1 cellular context compared by ENCODE assay signal in the genomic region with DNA sequence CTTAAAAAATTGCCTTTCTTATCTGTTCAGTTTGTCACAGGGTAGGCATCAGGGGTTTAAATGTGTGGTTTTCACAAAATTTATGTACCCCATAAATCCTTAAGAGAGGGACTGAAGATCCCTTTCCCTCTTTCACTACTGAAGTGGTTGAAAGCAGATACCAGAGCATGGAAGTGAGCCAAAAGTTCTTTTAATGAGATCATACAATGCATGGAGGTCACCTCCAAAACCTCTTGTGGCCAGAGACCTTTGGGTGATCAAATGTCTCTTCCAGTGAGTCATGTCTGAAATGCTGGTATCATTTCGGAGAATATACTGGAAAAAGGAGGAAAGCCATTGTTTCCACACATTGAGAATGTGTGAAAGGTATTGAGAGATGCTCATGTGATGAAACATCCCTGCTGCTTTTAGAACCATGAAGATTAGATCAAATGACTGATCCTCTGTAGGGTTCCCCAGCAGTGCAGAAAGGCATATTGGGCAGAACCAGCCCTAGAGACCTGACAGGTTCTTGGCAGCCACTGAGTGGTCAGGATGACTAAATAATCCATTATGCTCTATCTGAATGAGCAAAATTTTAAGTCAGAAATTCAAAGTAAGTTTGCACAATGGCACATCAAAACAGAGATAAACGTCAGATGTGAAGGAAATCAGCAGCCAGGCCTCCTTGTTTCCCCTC.
A peak's percentile ranks its signal among the peaks of the same experiment; 100 is the strongest.
TF ChIP-seq lines count a peak whose summit lies in the region.

No MANE protein-coding gene starts in this region.

TF ChIP-seq in K562, 482 proteins besides CTCF, POLR2A, EP300 and RAD21 (continued from another document and continues in another):
- TF ChIP-seq, protein P1, sequence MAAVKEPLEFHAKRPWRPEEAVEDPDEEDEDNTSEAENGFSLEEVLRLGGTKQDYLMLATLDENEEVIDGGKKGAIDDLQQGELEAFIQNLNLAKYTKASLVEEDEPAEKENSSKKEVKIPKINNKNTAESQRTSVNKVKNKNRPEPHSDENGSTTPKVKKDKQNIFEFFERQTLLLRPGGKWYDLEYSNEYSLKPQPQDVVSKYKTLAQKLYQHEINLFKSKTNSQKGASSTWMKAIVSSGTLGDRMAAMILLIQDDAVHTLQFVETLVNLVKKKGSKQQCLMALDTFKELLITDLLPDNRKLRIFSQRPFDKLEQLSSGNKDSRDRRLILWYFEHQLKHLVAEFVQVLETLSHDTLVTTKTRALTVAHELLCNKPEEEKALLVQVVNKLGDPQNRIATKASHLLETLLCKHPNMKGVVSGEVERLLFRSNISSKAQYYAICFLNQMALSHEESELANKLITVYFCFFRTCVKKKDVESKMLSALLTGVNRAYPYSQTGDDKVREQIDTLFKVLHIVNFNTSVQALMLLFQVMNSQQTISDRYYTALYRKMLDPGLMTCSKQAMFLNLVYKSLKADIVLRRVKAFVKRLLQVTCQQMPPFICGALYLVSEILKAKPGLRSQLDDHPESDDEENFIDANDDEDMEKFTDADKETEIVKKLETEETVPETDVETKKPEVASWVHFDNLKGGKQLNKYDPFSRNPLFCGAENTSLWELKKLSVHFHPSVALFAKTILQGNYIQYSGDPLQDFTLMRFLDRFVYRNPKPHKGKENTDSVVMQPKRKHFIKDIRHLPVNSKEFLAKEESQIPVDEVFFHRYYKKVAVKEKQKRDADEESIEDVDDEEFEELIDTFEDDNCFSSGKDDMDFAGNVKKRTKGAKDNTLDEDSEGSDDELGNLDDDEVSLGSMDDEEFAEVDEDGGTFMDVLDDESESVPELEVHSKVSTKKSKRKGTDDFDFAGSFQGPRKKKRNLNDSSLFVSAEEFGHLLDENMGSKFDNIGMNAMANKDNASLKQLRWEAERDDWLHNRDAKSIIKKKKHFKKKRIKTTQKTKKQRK (IDR thresholded peaks at IDR 0.05; ENCODE audit: borderline replicate concordance, low read depth, low read length) = no peak
- TF ChIP-seq FOXA3 (CRISPR knock-in tag; conservative IDR thresholded peaks at IDR 0.05 in 1 of 2, IDR thresholded peaks at IDR 0.05 in 1 of 2) (peak in 1 of 2 experiments; percentile 4; a peak in 1 of 4 replicates), LEF1 (IDR thresholded peaks at IDR 0.05) (peak; percentile 89), NFATC3 (IDR thresholded peaks at IDR 0.05) (peak; percentile 58; the same call in 1 of the 2 replicates), CHAMP1 (IDR thresholded peaks at IDR 0.05) (peak; percentile 93), ARHGAP35 (IDR thresholded peaks at IDR 0.05; ENCODE audit: partially characterized antibody) (no peak), MNT (conservative IDR thresholded peaks at IDR 0.05) (peak in 1 of 2 experiments; percentile 73; a peak in 2 of 4 replicates), JUNB (CRISPR knock-in tag; conservative IDR thresholded peaks at IDR 0.05) (0 out of 2 replicates have a peak, but pooled peaks have one; percentile 9), CBFA2T3 (IDR thresholded peaks at IDR 0.05) (peak; percentile 96)
- TF ChIP-seq, protein P2, sequence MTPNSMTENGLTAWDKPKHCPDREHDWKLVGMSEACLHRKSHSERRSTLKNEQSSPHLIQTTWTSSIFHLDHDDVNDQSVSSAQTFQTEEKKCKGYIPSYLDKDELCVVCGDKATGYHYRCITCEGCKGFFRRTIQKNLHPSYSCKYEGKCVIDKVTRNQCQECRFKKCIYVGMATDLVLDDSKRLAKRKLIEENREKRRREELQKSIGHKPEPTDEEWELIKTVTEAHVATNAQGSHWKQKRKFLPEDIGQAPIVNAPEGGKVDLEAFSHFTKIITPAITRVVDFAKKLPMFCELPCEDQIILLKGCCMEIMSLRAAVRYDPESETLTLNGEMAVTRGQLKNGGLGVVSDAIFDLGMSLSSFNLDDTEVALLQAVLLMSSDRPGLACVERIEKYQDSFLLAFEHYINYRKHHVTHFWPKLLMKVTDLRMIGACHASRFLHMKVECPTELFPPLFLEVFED (CRISPR knock-in tag; conservative IDR thresholded peaks at IDR 0.05) = no peak; the same call in 1 of the 2 replicates
- TF ChIP-seq, protein P3, sequence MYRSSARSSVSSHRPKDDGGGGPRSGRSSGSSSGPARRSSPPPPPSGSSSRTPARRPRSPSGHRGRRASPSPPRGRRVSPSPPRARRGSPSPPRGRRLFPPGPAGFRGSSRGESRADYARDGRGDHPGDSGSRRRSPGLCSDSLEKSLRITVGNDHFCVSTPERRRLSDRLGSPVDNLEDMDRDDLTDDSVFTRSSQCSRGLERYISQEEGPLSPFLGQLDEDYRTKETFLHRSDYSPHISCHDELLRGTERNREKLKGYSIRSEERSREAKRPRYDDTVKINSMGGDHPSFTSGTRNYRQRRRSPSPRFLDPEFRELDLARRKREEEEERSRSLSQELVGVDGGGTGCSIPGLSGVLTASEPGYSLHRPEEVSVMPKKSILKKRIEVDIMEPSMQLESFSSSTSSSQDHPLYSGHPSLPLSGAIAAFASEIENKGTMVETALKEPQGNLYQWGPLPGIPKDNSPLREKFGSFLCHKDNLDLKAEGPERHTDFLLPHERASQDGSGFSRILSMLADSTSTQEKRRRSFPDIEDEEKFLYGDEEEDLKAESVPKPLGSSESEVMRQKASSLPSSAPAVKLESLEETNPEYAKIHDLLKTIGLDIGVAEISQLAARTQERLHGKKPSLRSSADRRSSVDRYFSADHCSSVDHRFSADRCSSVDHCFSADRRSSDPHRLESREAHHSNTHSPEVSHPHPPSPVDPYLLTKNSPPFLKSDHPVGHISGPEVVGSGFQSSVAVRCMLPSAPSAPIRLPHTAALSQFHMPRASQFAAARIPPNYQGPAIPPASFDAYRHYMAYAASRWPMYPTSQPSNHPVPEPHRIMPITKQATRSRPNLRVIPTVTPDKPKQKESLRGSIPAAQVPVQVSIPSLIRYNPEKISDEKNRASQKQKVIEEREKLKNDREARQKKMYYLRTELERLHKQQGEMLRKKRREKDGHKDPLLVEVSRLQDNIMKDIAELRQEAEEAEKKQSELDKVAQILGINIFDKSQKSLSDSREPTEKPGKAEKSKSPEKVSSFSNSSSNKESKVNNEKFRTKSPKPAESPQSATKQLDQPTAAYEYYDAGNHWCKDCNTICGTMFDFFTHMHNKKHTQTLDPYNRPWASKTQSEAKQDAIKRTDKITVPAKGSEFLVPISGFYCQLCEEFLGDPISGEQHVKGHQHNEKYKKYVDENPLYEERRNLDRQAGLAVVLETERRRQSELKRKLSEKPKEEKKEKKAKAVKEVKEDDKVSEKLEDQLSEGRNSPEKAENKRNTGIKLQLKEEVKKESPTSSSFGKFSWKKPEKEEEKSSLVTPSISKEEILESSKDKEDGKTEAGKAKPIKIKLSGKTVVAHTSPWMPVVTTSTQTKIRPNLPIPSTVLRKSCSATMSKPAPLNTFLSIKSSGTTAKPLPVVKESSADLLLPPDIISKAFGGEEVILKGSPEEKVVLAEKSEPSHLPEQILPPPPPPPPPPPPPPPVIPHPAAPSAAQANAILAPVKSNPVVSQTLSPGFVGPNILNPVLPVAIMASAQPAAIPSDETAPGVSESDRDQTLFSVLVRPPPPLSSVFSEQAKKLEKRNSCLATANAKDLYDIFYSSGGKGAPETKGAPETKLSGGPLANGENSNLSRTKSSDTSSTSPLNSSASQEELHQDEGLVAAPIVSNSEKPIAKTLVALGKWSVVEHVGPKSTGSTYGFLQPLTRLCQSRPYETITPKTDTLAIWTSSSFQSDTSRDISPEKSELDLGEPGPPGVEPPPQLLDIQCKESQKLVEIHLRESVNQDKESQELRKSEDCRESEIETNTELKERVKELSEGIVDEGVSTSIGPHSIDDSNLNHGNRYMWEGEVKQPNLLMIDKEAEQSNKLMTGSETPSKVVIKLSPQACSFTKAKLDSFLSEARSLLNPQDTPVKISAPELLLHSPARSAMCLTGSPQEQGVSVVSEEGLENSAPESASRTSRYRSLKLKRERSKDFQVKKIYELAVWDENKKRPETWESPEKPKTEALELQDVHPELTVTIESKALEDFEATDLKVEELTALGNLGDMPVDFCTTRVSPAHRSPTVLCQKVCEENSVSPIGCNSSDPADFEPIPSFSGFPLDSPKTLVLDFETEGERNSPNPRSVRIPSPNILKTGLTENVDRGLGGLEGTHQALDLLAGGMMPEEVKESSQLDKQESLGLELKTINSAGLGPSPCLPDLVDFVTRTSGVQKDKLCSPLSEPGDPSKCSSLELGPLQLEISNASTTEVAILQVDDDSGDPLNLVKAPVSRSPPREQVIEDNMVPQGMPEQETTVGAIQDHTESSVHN (IDR thresholded peaks at IDR 0.05; ENCODE audit: borderline replicate concordance in 1 of 2, low read depth in 1 of 2) = peak in 1 of 2 experiments; percentile 90; a peak in 2 of 4 replicates
- TF ChIP-seq, protein P4, sequence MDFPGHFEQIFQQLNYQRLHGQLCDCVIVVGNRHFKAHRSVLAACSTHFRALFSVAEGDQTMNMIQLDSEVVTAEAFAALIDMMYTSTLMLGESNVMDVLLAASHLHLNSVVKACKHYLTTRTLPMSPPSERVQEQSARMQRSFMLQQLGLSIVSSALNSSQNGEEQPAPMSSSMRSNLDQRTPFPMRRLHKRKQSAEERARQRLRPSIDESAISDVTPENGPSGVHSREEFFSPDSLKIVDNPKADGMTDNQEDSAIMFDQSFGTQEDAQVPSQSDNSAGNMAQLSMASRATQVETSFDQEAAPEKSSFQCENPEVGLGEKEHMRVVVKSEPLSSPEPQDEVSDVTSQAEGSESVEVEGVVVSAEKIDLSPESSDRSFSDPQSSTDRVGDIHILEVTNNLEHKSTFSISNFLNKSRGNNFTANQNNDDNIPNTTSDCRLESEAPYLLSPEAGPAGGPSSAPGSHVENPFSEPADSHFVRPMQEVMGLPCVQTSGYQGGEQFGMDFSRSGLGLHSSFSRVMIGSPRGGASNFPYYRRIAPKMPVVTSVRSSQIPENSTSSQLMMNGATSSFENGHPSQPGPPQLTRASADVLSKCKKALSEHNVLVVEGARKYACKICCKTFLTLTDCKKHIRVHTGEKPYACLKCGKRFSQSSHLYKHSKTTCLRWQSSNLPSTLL (IDR thresholded peaks at IDR 0.05) = peak; percentile 76
- TF ChIP-seq, protein P5, sequence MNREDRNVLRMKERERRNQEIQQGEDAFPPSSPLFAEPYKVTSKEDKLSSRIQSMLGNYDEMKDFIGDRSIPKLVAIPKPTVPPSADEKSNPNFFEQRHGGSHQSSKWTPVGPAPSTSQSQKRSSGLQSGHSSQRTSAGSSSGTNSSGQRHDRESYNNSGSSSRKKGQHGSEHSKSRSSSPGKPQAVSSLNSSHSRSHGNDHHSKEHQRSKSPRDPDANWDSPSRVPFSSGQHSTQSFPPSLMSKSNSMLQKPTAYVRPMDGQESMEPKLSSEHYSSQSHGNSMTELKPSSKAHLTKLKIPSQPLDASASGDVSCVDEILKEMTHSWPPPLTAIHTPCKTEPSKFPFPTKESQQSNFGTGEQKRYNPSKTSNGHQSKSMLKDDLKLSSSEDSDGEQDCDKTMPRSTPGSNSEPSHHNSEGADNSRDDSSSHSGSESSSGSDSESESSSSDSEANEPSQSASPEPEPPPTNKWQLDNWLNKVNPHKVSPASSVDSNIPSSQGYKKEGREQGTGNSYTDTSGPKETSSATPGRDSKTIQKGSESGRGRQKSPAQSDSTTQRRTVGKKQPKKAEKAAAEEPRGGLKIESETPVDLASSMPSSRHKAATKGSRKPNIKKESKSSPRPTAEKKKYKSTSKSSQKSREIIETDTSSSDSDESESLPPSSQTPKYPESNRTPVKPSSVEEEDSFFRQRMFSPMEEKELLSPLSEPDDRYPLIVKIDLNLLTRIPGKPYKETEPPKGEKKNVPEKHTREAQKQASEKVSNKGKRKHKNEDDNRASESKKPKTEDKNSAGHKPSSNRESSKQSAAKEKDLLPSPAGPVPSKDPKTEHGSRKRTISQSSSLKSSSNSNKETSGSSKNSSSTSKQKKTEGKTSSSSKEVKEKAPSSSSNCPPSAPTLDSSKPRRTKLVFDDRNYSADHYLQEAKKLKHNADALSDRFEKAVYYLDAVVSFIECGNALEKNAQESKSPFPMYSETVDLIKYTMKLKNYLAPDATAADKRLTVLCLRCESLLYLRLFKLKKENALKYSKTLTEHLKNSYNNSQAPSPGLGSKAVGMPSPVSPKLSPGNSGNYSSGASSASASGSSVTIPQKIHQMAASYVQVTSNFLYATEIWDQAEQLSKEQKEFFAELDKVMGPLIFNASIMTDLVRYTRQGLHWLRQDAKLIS (CRISPR knock-in tag; IDR thresholded peaks at IDR 0.05) = 0 out of 2 replicates have a peak, but pooled peaks have one; percentile 46
- TF ChIP-seq, protein P6, sequence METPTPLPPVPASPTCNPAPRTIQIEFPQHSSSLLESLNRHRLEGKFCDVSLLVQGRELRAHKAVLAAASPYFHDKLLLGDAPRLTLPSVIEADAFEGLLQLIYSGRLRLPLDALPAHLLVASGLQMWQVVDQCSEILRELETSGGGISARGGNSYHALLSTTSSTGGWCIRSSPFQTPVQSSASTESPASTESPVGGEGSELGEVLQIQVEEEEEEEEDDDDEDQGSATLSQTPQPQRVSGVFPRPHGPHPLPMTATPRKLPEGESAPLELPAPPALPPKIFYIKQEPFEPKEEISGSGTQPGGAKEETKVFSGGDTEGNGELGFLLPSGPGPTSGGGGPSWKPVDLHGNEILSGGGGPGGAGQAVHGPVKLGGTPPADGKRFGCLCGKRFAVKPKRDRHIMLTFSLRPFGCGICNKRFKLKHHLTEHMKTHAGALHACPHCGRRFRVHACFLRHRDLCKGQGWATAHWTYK (CRISPR knock-in tag; IDR thresholded peaks at IDR 0.05) = no peak; the same call in 1 of the 2 replicates
- TF ChIP-seq, protein P7, sequence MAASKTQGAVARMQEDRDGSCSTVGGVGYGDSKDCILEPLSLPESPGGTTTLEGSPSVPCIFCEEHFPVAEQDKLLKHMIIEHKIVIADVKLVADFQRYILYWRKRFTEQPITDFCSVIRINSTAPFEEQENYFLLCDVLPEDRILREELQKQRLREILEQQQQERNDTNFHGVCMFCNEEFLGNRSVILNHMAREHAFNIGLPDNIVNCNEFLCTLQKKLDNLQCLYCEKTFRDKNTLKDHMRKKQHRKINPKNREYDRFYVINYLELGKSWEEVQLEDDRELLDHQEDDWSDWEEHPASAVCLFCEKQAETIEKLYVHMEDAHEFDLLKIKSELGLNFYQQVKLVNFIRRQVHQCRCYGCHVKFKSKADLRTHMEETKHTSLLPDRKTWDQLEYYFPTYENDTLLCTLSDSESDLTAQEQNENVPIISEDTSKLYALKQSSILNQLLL (CRISPR knock-in tag; IDR thresholded peaks at IDR 0.05; ENCODE audit: borderline replicate concordance) = no peak
